1 cellular context compared by ENCODE assay signal in genomic region chr4:1206299-1207156, GRCh38.
TF ChIP-seq lines count a peak whose summit lies in the region.

No MANE protein-coding gene starts in this region.

TF ChIP-seq in K562, 482 proteins besides CTCF, POLR2A, EP300 and RAD21:
- TF ChIP-seq E2F1 (CRISPR knock-in tag; IDR thresholded peaks at IDR 0.05) = no peak
- 0 out of 2 replicates have a peak, but pooled peaks have one; percentile 29 for TF ChIP-seq ZEB2 (IDR thresholded peaks at IDR 0.05)
- TF ChIP-seq GATAD2B (IDR thresholded peaks at IDR 0.05; ENCODE audit: borderline replicate concordance) = no peak
TF ChIP-seq in K562: peak in this region for 1.
